17 cellular contexts compared by ENCODE assay signal in the genomic region with DNA sequence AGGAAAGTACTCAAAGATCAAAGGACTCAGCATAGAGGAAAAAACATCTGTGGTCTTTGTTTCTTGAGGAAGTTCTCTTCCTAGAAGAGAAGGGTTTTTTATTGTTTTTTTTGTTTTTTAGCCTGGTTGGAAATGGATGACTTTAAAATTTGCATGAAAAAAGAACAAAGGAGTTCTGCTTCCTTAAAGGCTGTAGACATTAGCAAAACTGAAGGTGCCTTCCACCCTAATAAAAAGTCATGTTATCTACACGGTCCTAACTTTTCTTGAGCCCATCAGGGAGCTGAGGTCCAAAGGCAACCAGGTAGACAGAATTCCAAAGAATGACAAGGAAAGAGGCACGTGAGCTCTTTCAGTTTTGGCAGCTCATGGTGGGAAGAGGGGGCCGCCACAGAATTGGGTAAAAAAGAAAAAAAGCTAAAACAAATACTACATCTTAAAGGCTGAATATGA.
A peak's percentile ranks its signal among the peaks of the same experiment; 100 is the strongest.
DNase-seq lines count a peak whose midpoint lies in the region; ATAC-seq and TF ChIP-seq lines count a peak whose summit lies in the region.
"Had no signal": no experiment of that assay in that cellular context is flagged by ENCODE, and none has a peak within 500 bp of the region (broad histone marks: within the 10 kb centered on the region; RNA-seq: fewer than 3 reads in every experiment).

No MANE protein-coding gene starts in this region.

- H3K27ac Mint-ChIP-seq in nephron, result peak overlapping the region; percentile 56 to 90 (median 84)

- TF ChIP-seq POLR2A in gastroesophageal sphincter (IDR thresholded peaks at IDR 0.05), result no peak
- TF ChIP-seq POLR2A in testis (IDR thresholded peaks at IDR 0.05), result no peak

- peak overlapping the region in 8 of 11 experiments; percentile 4 to 52 (median 28); a peak in 8 of 22 replicates for H3K4me2 ChIP-seq in BLaER1 treated with 17β-estradiol and CSF1 and Interleukin-3, amounts not matched to agents 10 nM and 100 nM

- H3K9ac ChIP-seq in BLaER1 treated with 17β-estradiol and CSF1 and Interleukin-3, amounts not matched to agents 10 nM and 100 nM, result no peak overlapping the region
- no peak overlapping the region for H3K9ac ChIP-seq in HUES64 (ENCODE audit: low read depth, low read length)

- H3K9me3 ChIP-seq in BLaER1 treated with 17β-estradiol and CSF1 and Interleukin-3, amounts not matched to agents 10 nM and 100 nM (replicated peaks in 1 of 11), result no peaks in the 10 kb centered on the region
- H3K9me3 ChIP-seq in HUES64 (ENCODE audit: insufficient read depth, low read depth, low read length) (no peaks in the 10 kb centered on the region), gastroesophageal sphincter (no peaks in the 10 kb centered on the region), testis (no peaks in the 10 kb centered on the region)

- no peak overlapping the region for H3K4me3 Mint-ChIP-seq in nephron

- no peak for ATAC-seq in HG03457 (IDR thresholded peaks at IDR 0.05; ENCODE audit: unreplicated experiment)
- ATAC-seq in gastroesophageal sphincter, result no peak
- ATAC-seq: Panc1, Right ventricle myocardium inferior had no signal

- TF ChIP-seq EP300 in gastroesophageal sphincter (IDR thresholded peaks at IDR 0.05), result no peak

- 3% methylated on average over 3 of the region's 3 CpGs for WGBS in HUES64
- WGBS in gastroesophageal sphincter (ENCODE audit: low coverage in 1 of 2), 2 donors, result 36% methylated on average over 3 of the region's 3 CpGs; no CpG with 5 or more reads in 1 of the 2 donors
- 56 to 62% methylated on average over 3 of the region's 3 CpGs for WGBS in testis, 2 donors

- H3K27ac ChIP-seq in BLaER1 treated with 17β-estradiol and CSF1 and Interleukin-3, amounts not matched to agents 10 nM and 100 nM, result no peak overlapping the region
- H3K27ac ChIP-seq in HUES64 (ENCODE audit: low read depth, low read length) (peak overlapping the region; percentile 81; the same call in 1 of the 2 replicates), gastroesophageal sphincter (no peak overlapping the region), testis (no peak overlapping the region)
- H3K27ac ChIP-seq: C4-2B had no signal

- H3K27me3 Mint-ChIP-seq in nephron (ENCODE audit: low read depth), result no peaks in the 10 kb centered on the region

- peaks cover 4% of the 10 kb centered on the region for H3K4me1 Mint-ChIP-seq in nephron

- H3K36me3 Mint-ChIP-seq in nephron (ENCODE audit: low read depth), result no peaks in the 10 kb centered on the region

- TF ChIP-seq CTCF in nephron (IDR thresholded peaks at IDR 0.05; ENCODE audit: unreplicated experiment in 3 of 3) (no peak), gastroesophageal sphincter (IDR thresholded peaks at IDR 0.05) (no peak), testis (IDR thresholded peaks at IDR 0.05) (no peak)

- no peaks in the 10 kb centered on the region for H3K27me3 ChIP-seq in BLaER1 treated with 17β-estradiol and CSF1 and Interleukin-3, amounts not matched to agents 10 nM and 100 nM
- H3K27me3 ChIP-seq in HUES64 (ENCODE audit: insufficient read depth, low read length), result peaks cover 82% of the 10 kb centered on the region
- peaks cover 17% of the 10 kb centered on the region for H3K27me3 ChIP-seq in gastroesophageal sphincter
- H3K27me3 ChIP-seq in testis, result no peaks in the 10 kb centered on the region

- DNase-seq in iPS DF 19.7 (ENCODE audit: low read depth, low spot score) (peak; percentile 91), NCI-H2029 (lab: John Stamatoyannopoulos, UW) (no peak), testis (no peak)
- DNase-seq: HCEC 1CT, KG1, NCI-H1436, NCI-H2029 treated with DMSO at 0.1 percent for 48 hours, NCI-H510A, NCI-H82 had no signal

- intact Hi-C loops in testis (cut with DNase I; ENCODE audit: low total_unique reads), result no loop called here

- no peak overlapping the region for H3K4me3 ChIP-seq in BLaER1 treated with 17β-estradiol and CSF1 and Interleukin-3, amounts not matched to agents 10 nM and 100 nM
- peak overlapping the region; percentile 20; the same call in 1 of the 2 replicates for H3K4me3 ChIP-seq in HUES64 (ENCODE audit: low read length)
- no peak overlapping the region for H3K4me3 ChIP-seq in gastroesophageal sphincter
- no peak overlapping the region for H3K4me3 ChIP-seq in testis

- no peaks in the 10 kb centered on the region for H4K20me1 ChIP-seq in BLaER1 treated with 17β-estradiol and CSF1 and Interleukin-3, amounts not matched to agents 10 nM and 100 nM

- H3K36me3 ChIP-seq in BLaER1 treated with 17β-estradiol and CSF1 and Interleukin-3, amounts not matched to agents 10 nM and 100 nM, result no peaks in the 10 kb centered on the region
- no peaks in the 10 kb centered on the region for H3K36me3 ChIP-seq in HUES64 (ENCODE audit: insufficient read depth, low read length)
- H3K36me3 ChIP-seq in gastroesophageal sphincter, result no peaks in the 10 kb centered on the region
- no peaks in the 10 kb centered on the region for H3K36me3 ChIP-seq in testis (ENCODE audit: low read depth, missing control alignments)

- peaks cover 3 to 15% (median 9%) of the 10 kb centered on the region in 10 experiments; a peak in 15 of 20 replicates for H3K4me1 ChIP-seq in BLaER1 treated with 17β-estradiol and CSF1 and Interleukin-3, amounts not matched to agents 10 nM and 100 nM
- H3K4me1 ChIP-seq in HUES64 (ENCODE audit: insufficient read depth, low read length) (peaks cover 65% of the 10 kb centered on the region), gastroesophageal sphincter (no peaks in the 10 kb centered on the region), testis (no peaks in the 10 kb centered on the region)

- H3K9me3 Mint-ChIP-seq in nephron, result no peaks in the 10 kb centered on the region
